19 cellular contexts compared by ENCODE assay signal in genomic region chr3:32862247-32863013, GRCh38. TPM values are rescaled to one million over a fixed set of nuclear protein-coding genes. Genes with fewer than 3 reads are reported as not detected.
"Had no signal": no experiment of that assay in that cellular context is flagged by ENCODE, and none has a peak within 500 bp of the region (broad histone marks: within the 10 kb centered on the region; RNA-seq: fewer than 3 reads in every experiment).

No MANE protein-coding gene starts in this region.

- H3K9me3 ChIP-seq: body of pancreas, colonic mucosa, lower lobe of right lung, psoas muscle, thoracic aorta, upper lobe of right lung had no signal

- H3K36me3 ChIP-seq: colonic mucosa, lower lobe of right lung, thoracic aorta, upper lobe of right lung had no signal

- H3K4me1 ChIP-seq: body of pancreas, colonic mucosa, psoas muscle had no signal

- H3K27ac Mint-ChIP-seq: activated CD4-positive, alpha-beta memory T cell treated with anti-CD3 and anti-CD28 coated beads for 36 hours; activated CD4-positive, alpha-beta T cell treated with anti-CD3 and anti-CD28 coated beads for 36 hours; activated naive CD8-positive, alpha-beta T cell treated with anti-CD3 and anti-CD28 coated beads for 36 hours; natural killer cell treated with Interleukin-12 subunit alpha and Interleukin-12 subunit beta and Interleukin-15 and Interleukin-18, amount 100 ng/mL, for 72 hours; stimulated activated memory B cell treated with anti-CD40 and anti-IgM and Interleukin-4, amounts not matched to agents 10 μg/mL and 1 μg/mL and 100 μg/mL, for 72 hours had no signal

- H3K4me1 Mint-ChIP-seq: activated naive CD8-positive, alpha-beta T cell treated with anti-CD3 and anti-CD28 coated beads for 36 hours; central memory CD8-positive, alpha-beta T cell; stimulated activated memory B cell treated with anti-CD40 and anti-IgM and Interleukin-4, amounts not matched to agents 10 μg/mL and 1 μg/mL and 100 μg/mL, for 72 hours had no signal

- H3K27ac ChIP-seq: body of pancreas, colonic mucosa, lower lobe of right lung, psoas muscle, thoracic aorta, upper lobe of right lung had no signal

- DNase-seq: activated CD4-positive, alpha-beta memory T cell treated with anti-CD3 and anti-CD28 coated beads for 36 hours; activated CD4-positive, alpha-beta T cell treated with anti-CD3 and anti-CD28 coated beads for 36 hours; activated naive CD8-positive, alpha-beta T cell treated with anti-CD3 and anti-CD28 coated beads for 36 hours; activated T-cell treated with anti-CD3 and anti-CD28 coated beads for 4 hours; amniotic stem cell; body of pancreas; colonic mucosa; foreskin melanocyte; left cardiac atrium; lower lobe of right lung; psoas muscle; stimulated activated CD4-positive, alpha-beta T cell treated with anti-CD3 and anti-CD28 coated beads, Interleukin-4, amount 100 ng/mL, for 24 hours; upper lobe of right lung had no signal

- H3K27me3 Mint-ChIP-seq: activated CD4-positive, alpha-beta T cell treated with anti-CD3 and anti-CD28 coated beads for 36 hours; activated naive CD8-positive, alpha-beta T cell treated with anti-CD3 and anti-CD28 coated beads for 36 hours; central memory CD8-positive, alpha-beta T cell had no signal

- H3K9me3 Mint-ChIP-seq: activated CD4-positive, alpha-beta memory T cell treated with anti-CD3 and anti-CD28 coated beads for 36 hours; activated naive CD8-positive, alpha-beta T cell treated with anti-CD3 and anti-CD28 coated beads for 36 hours; central memory CD8-positive, alpha-beta T cell; natural killer cell treated with Interleukin-12 subunit alpha and Interleukin-12 subunit beta and Interleukin-15 and Interleukin-18, amount 100 ng/mL, for 72 hours; stimulated activated memory B cell treated with anti-CD40 and anti-IgM and Interleukin-4, amounts not matched to agents 10 μg/mL and 1 μg/mL and 100 μg/mL, for 72 hours had no signal

- H3K4me3 ChIP-seq: body of pancreas, colonic mucosa, lower lobe of right lung, psoas muscle, thoracic aorta, upper lobe of right lung had no signal

- H3K4me3 Mint-ChIP-seq: activated CD4-positive, alpha-beta memory T cell treated with anti-CD3 and anti-CD28 coated beads for 36 hours; activated CD4-positive, alpha-beta T cell treated with anti-CD3 and anti-CD28 coated beads for 36 hours; activated naive CD8-positive, alpha-beta T cell treated with anti-CD3 and anti-CD28 coated beads for 36 hours; central memory CD8-positive, alpha-beta T cell; natural killer cell treated with Interleukin-12 subunit alpha and Interleukin-12 subunit beta and Interleukin-15 and Interleukin-18, amount 100 ng/mL, for 72 hours; stimulated activated memory B cell treated with anti-CD40 and anti-IgM and Interleukin-4, amounts not matched to agents 10 μg/mL and 1 μg/mL and 100 μg/mL, for 72 hours had no signal

- H3K27me3 ChIP-seq: body of pancreas, colonic mucosa, upper lobe of right lung had no signal

- H3K36me3 Mint-ChIP-seq: activated CD4-positive, alpha-beta memory T cell treated with anti-CD3 and anti-CD28 coated beads for 36 hours; activated naive CD8-positive, alpha-beta T cell treated with anti-CD3 and anti-CD28 coated beads for 36 hours; natural killer cell treated with Interleukin-12 subunit alpha and Interleukin-12 subunit beta and Interleukin-15 and Interleukin-18, amount 100 ng/mL, for 72 hours; stimulated activated memory B cell treated with anti-CD40 and anti-IgM and Interleukin-4, amounts not matched to agents 10 μg/mL and 1 μg/mL and 100 μg/mL, for 72 hours had no signal

RNA-seq across cellular contexts. Expression of gene TRIM71, which starts 44.6 kb away (rescaled TPM):
- total RNA-seq: body of pancreas; natural killer cell treated with Interleukin-12 subunit alpha and Interleukin-12 subunit beta and Interleukin-15 and Interleukin-18, amount 100 ng/mL, for 72 hours; osteocyte; psoas muscle; T-helper 2 cell treated with Interferon-gamma antibody and Interleukin-4, amounts not matched to agents 100 ng/mL and 5 ng/mL, for 36 hours; thoracic aorta had no signal
